In genomic region chr3:39809995-39810595, GRCh38 we compare ENCODE assay signal across 1 cellular context.
TF ChIP-seq lines count a peak whose summit lies in the region.

No MANE protein-coding gene starts in this region.

TF ChIP-seq in SK-N-SH, 30 proteins besides CTCF, POLR2A, EP300 and RAD21 (continued from another document):
- TF ChIP-seq PBX3 (IDR thresholded peaks at IDR 0.05) (no peak), TCF12 (IDR thresholded peaks at IDR 0.05) (no peak)
TF ChIP-seq in SK-N-SH: peak in this region for 0.
